Comparison of ENCODE assay signal across 1 cellular context in the genomic region with DNA sequence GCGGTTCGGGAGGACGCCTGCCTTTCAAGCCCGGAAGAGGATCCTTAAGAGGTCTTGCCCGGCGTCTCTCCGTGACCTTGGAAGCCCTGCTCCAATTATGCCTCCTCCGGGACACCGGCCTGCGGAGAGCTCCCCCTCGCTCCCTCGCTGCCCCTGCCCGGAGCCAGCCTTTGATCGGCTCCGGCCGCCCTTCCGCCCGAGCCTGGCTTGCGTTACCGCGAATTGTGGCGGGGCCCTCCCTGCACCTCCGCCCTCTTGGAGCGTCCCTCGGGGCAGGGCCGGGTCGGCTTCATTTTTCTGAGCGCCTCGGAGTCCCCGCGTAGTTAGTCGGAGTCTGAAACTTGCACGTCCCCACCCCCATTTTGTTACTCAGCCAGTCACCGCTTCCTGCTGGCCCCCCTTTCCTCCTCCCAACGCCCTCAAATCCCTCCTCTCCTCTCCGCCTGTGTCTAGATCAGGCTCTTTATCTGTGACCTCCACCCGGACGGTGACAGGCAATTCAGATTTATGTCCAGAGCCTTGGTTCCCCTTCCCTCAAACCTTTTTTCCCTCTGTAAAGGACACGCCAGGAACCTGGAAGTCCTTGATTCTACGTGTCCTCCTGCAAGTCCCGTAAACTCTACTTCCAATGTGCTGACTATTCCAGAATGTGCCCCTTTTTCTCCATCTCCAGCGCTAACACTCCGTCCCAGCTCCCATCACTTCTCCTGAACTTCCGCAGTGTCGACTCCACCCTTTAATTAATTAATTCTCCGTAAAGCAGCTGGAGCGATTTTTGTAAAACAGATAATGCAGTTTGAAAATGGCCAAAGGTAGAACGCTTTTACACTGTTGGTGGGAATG.
TF ChIP-seq lines count a peak whose summit lies in the region.

No MANE protein-coding gene starts in this region.

TF ChIP-seq in K562, 482 proteins besides CTCF, POLR2A, EP300 and RAD21 (continued from another document and continues in another):
- TF ChIP-seq, protein P1, sequence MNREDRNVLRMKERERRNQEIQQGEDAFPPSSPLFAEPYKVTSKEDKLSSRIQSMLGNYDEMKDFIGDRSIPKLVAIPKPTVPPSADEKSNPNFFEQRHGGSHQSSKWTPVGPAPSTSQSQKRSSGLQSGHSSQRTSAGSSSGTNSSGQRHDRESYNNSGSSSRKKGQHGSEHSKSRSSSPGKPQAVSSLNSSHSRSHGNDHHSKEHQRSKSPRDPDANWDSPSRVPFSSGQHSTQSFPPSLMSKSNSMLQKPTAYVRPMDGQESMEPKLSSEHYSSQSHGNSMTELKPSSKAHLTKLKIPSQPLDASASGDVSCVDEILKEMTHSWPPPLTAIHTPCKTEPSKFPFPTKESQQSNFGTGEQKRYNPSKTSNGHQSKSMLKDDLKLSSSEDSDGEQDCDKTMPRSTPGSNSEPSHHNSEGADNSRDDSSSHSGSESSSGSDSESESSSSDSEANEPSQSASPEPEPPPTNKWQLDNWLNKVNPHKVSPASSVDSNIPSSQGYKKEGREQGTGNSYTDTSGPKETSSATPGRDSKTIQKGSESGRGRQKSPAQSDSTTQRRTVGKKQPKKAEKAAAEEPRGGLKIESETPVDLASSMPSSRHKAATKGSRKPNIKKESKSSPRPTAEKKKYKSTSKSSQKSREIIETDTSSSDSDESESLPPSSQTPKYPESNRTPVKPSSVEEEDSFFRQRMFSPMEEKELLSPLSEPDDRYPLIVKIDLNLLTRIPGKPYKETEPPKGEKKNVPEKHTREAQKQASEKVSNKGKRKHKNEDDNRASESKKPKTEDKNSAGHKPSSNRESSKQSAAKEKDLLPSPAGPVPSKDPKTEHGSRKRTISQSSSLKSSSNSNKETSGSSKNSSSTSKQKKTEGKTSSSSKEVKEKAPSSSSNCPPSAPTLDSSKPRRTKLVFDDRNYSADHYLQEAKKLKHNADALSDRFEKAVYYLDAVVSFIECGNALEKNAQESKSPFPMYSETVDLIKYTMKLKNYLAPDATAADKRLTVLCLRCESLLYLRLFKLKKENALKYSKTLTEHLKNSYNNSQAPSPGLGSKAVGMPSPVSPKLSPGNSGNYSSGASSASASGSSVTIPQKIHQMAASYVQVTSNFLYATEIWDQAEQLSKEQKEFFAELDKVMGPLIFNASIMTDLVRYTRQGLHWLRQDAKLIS (CRISPR knock-in tag; IDR thresholded peaks at IDR 0.05), result 0 out of 2 replicates have a peak, but pooled peaks have one; percentile 60
- TF ChIP-seq, protein P2, sequence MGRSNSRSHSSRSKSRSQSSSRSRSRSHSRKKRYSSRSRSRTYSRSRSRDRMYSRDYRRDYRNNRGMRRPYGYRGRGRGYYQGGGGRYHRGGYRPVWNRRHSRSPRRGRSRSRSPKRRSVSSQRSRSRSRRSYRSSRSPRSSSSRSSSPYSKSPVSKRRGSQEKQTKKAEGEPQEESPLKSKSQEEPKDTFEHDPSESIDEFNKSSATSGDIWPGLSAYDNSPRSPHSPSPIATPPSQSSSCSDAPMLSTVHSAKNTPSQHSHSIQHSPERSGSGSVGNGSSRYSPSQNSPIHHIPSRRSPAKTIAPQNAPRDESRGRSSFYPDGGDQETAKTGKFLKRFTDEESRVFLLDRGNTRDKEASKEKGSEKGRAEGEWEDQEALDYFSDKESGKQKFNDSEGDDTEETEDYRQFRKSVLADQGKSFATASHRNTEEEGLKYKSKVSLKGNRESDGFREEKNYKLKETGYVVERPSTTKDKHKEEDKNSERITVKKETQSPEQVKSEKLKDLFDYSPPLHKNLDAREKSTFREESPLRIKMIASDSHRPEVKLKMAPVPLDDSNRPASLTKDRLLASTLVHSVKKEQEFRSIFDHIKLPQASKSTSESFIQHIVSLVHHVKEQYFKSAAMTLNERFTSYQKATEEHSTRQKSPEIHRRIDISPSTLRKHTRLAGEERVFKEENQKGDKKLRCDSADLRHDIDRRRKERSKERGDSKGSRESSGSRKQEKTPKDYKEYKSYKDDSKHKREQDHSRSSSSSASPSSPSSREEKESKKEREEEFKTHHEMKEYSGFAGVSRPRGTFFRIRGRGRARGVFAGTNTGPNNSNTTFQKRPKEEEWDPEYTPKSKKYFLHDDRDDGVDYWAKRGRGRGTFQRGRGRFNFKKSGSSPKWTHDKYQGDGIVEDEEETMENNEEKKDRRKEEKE (IDR thresholded peaks at IDR 0.05; ENCODE audit: borderline replicate concordance in 1 of 2, control insufficient read depth in 1 of 2, low read depth in 2 of 2, low read length in 1 of 2), result no peak
- TF ChIP-seq BRD4 (IDR thresholded peaks at IDR 0.05) (no peak; the same call in 1 of the 2 replicates), DPF2 (IDR thresholded peaks at IDR 0.05) (peak; percentile 96), HDAC2 (IDR thresholded peaks at IDR 0.05) (peak; percentile 99), SREBF1 (IDR thresholded peaks at IDR 0.05; ENCODE audit: borderline replicate concordance, low read depth, low read length) (no peak), RBM39 (optimal IDR thresholded peaks at IDR 0.05; ENCODE audit: low read depth, low read length) (no peak), ZBTB17 (CRISPR knock-in tag; IDR thresholded peaks at IDR 0.05) (peak; percentile 71; the same call in 1 of the 2 replicates), FOXA1 (IDR thresholded peaks at IDR 0.05; ENCODE audit: borderline replicate concordance) (no peak), NFXL1 (CRISPR knock-in tag; IDR thresholded peaks at IDR 0.05) (0 out of 2 replicates have a peak, but pooled peaks have one; percentile 32), NR2C1 (IDR thresholded peaks at IDR 0.05) (peak; percentile 31; the same call in 1 of the 2 replicates), NR2C1 (tag; IDR thresholded peaks at IDR 0.05) (peak; percentile 52; the same call in 1 of the 2 replicates), NFYB (IDR thresholded peaks at IDR 0.05; ENCODE audit: extremely low read depth, insufficient read length) (peak; percentile 5), KDM1A (IDR thresholded peaks at IDR 0.05) (peak; percentile 100), ZFP1 (CRISPR knock-in tag; IDR thresholded peaks at IDR 0.05) (peak; percentile 61; the same call in 1 of the 2 replicates), NR1H2 (CRISPR knock-in tag; IDR thresholded peaks at IDR 0.05) (0 out of 2 replicates have a peak, but pooled peaks have one; percentile 32), TAF15 (IDR thresholded peaks at IDR 0.05; ENCODE audit: low read depth, low read length) (no peak), SMARCC2 (IDR thresholded peaks at IDR 0.05; ENCODE audit: low read depth) (peak; percentile 84), RBM34 (IDR thresholded peaks at IDR 0.05; ENCODE audit: borderline replicate concordance, insufficient read depth, low read length) (no peak)
- TF ChIP-seq, protein P3, sequence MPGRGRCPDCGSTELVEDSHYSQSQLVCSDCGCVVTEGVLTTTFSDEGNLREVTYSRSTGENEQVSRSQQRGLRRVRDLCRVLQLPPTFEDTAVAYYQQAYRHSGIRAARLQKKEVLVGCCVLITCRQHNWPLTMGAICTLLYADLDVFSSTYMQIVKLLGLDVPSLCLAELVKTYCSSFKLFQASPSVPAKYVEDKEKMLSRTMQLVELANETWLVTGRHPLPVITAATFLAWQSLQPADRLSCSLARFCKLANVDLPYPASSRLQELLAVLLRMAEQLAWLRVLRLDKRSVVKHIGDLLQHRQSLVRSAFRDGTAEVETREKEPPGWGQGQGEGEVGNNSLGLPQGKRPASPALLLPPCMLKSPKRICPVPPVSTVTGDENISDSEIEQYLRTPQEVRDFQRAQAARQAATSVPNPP (IDR thresholded peaks at IDR 0.05; ENCODE audit: borderline replicate concordance, insufficient read depth, insufficient read length), result no peak
- TF ChIP-seq, protein P4, sequence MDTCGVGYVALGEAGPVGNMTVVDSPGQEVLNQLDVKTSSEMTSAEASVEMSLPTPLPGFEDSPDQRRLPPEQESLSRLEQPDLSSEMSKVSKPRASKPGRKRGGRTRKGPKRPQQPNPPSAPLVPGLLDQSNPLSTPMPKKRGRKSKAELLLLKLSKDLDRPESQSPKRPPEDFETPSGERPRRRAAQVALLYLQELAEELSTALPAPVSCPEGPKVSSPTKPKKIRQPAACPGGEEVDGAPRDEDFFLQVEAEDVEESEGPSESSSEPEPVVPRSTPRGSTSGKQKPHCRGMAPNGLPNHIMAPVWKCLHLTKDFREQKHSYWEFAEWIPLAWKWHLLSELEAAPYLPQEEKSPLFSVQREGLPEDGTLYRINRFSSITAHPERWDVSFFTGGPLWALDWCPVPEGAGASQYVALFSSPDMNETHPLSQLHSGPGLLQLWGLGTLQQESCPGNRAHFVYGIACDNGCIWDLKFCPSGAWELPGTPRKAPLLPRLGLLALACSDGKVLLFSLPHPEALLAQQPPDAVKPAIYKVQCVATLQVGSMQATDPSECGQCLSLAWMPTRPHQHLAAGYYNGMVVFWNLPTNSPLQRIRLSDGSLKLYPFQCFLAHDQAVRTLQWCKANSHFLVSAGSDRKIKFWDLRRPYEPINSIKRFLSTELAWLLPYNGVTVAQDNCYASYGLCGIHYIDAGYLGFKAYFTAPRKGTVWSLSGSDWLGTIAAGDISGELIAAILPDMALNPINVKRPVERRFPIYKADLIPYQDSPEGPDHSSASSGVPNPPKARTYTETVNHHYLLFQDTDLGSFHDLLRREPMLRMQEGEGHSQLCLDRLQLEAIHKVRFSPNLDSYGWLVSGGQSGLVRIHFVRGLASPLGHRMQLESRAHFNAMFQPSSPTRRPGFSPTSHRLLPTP (IDR thresholded peaks at IDR 0.05; ENCODE audit: borderline replicate concordance, extremely low read depth, insufficient read length), result no peak
- TF ChIP-seq, protein P5, sequence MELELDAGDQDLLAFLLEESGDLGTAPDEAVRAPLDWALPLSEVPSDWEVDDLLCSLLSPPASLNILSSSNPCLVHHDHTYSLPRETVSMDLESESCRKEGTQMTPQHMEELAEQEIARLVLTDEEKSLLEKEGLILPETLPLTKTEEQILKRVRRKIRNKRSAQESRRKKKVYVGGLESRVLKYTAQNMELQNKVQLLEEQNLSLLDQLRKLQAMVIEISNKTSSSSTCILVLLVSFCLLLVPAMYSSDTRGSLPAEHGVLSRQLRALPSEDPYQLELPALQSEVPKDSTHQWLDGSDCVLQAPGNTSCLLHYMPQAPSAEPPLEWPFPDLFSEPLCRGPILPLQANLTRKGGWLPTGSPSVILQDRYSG (tag; conservative IDR thresholded peaks at IDR 0.05; ENCODE audit: low read depth), result no peak
- TF ChIP-seq, protein P6, sequence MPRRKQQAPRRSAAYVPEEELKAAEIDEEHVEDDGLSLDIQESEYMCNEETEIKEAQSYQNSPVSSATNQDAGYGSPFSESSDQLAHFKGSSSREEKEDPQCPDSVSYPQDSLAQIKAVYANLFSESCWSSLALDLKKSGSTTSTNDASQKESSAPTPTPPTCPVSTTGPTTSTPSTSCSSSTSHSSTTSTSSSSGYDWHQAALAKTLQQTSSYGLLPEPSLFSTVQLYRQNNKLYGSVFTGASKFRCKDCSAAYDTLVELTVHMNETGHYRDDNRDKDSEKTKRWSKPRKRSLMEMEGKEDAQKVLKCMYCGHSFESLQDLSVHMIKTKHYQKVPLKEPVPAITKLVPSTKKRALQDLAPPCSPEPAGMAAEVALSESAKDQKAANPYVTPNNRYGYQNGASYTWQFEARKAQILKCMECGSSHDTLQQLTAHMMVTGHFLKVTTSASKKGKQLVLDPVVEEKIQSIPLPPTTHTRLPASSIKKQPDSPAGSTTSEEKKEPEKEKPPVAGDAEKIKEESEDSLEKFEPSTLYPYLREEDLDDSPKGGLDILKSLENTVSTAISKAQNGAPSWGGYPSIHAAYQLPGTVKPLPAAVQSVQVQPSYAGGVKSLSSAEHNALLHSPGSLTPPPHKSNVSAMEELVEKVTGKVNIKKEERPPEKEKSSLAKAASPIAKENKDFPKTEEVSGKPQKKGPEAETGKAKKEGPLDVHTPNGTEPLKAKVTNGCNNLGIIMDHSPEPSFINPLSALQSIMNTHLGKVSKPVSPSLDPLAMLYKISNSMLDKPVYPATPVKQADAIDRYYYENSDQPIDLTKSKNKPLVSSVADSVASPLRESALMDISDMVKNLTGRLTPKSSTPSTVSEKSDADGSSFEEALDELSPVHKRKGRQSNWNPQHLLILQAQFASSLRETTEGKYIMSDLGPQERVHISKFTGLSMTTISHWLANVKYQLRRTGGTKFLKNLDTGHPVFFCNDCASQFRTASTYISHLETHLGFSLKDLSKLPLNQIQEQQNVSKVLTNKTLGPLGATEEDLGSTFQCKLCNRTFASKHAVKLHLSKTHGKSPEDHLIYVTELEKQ (CRISPR knock-in tag; IDR thresholded peaks at IDR 0.05), result peak; percentile 40; the same call in 1 of the 2 replicates
- TF ChIP-seq, protein P7, sequence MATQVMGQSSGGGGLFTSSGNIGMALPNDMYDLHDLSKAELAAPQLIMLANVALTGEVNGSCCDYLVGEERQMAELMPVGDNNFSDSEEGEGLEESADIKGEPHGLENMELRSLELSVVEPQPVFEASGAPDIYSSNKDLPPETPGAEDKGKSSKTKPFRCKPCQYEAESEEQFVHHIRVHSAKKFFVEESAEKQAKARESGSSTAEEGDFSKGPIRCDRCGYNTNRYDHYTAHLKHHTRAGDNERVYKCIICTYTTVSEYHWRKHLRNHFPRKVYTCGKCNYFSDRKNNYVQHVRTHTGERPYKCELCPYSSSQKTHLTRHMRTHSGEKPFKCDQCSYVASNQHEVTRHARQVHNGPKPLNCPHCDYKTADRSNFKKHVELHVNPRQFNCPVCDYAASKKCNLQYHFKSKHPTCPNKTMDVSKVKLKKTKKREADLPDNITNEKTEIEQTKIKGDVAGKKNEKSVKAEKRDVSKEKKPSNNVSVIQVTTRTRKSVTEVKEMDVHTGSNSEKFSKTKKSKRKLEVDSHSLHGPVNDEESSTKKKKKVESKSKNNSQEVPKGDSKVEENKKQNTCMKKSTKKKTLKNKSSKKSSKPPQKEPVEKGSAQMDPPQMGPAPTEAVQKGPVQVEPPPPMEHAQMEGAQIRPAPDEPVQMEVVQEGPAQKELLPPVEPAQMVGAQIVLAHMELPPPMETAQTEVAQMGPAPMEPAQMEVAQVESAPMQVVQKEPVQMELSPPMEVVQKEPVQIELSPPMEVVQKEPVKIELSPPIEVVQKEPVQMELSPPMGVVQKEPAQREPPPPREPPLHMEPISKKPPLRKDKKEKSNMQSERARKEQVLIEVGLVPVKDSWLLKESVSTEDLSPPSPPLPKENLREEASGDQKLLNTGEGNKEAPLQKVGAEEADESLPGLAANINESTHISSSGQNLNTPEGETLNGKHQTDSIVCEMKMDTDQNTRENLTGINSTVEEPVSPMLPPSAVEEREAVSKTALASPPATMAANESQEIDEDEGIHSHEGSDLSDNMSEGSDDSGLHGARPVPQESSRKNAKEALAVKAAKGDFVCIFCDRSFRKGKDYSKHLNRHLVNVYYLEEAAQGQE (CRISPR knock-in tag; IDR thresholded peaks at IDR 0.05; ENCODE audit: low read depth), result peak; percentile 79; the same call in 1 of the 2 replicates
- TF ChIP-seq, protein P8, sequence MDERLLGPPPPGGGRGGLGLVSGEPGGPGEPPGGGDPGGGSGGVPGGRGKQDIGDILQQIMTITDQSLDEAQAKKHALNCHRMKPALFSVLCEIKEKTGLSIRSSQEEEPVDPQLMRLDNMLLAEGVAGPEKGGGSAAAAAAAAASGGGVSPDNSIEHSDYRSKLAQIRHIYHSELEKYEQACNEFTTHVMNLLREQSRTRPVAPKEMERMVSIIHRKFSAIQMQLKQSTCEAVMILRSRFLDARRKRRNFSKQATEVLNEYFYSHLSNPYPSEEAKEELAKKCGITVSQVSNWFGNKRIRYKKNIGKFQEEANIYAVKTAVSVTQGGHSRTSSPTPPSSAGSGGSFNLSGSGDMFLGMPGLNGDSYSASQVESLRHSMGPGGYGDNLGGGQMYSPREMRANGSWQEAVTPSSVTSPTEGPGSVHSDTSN (CRISPR knock-in tag; IDR thresholded peaks at IDR 0.05; ENCODE audit: low read depth), result peak; percentile 74
- TF ChIP-seq, protein P8 (tag; conservative IDR thresholded peaks at IDR 0.05; ENCODE audit: low read depth), result peak; percentile 99
